Comparison of ENCODE assay signal across 20 cellular contexts in the genomic region with DNA sequence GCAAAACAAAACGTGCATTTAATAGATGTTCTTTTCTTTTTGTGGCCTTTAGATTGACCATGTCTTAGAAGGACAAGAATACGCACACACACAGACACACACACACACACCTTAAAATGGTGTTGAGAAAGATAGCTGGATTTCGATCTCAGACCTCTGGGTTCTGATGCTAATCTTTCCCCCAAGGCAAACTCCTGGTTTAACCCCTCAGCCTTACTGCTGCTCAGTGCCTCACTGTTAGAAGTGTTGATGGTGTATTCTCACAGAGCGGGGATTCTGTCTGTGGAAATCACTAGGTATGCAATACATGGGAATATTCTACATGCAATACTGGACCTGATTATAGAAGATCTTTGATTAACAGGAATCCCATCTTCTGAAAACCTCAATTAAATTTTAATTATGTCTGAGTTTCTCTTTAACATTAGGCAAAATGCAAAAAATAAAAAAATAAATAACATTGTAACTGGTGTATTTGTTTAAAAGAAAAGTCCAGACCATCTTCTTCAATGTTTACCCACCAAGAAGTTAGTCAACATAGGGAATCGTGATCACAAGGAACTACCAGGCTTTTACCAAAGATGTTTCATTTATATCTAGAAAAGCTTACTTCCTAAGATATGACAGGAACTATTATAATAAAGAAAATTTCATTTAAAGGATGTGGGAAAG.
"Had no signal": no experiment of that assay in that cellular context is flagged by ENCODE, and none has a peak within 500 bp of the region (broad histone marks: within the 10 kb centered on the region; RNA-seq: fewer than 3 reads in every experiment).

No MANE protein-coding gene starts in this region.

- H3K27ac Mint-ChIP-seq: T-cell had no signal

- DNase-seq: KBM-7, MV-4-11, NCI-H1048, NCI-H1105 treated with DMSO at 0.1 percent for 48 hours, NCI-H1417 treated with DMSO at 0.1 percent for 48 hours, NCI-H146, NCI-H1694 treated with DMSO at 0.1 percent for 48 hours, NCI-H1930, NCI-H2081, NCI-H2107, NCI-H2227 treated with DMSO at 0.1 percent for 48 hours, NCI-H524, NCI-H526 treated with DMSO at 0.1 percent for 48 hours, NCI-H774, SHP77, SK-N-SH, SW 1271, T-cell had no signal

- H3K4me1 Mint-ChIP-seq: T-cell had no signal

- H3K27ac ChIP-seq: RWPE1 had no signal

- H3K9me3 ChIP-seq: SK-N-SH had no signal

- ATAC-seq: Panc1, T-cell had no signal

- H3K36me3 Mint-ChIP-seq: T-cell had no signal

- H3K4me3 Mint-ChIP-seq: T-cell had no signal

- H3K27me3 Mint-ChIP-seq: T-cell had no signal
